9 cellular contexts compared by ENCODE assay signal in the genomic region with DNA sequence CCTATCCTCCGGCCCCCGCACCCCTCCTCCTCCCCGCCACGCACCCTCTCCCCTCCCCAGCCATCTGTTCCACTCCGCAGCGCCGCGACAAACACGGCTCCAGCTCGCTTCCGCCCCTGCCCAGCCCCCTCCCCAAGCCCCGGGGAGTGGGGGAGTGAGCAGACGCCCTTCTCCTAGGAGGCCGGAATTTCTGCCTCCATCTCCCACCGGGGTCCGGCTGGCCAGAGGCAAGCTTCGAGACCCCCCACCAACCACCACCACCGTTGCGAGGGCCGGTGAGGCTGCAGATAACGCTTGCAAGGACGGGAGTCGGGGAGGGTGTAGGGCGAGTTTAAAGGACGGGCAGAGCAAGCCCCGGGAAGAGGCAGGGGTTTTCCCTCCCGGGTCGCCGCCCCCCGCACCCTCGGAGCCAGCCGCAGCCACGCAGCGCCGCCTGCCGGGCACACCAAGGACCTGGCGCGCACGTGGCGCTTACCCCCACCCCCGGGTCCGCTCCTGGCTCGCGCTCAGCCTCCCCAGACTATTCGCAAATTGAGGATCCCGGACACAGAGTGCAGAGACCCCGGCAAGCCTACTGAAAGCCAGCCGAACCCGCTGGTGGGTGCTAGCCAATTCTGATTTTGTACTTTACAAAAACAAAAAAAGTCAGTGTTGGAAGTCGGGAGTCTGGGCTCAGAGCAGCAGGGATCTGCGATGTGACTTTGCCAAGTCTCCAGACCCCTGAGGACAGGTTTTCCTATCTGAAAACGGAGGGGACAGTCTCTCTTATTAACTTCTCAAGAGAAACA. TPM values are rescaled to one million over a fixed set of nuclear protein-coding genes. Genes with fewer than 3 reads are reported as not detected.
DNase-seq lines count a peak whose midpoint lies in the region; TF ChIP-seq lines count a peak whose summit lies in the region.
"Had no signal": no experiment of that assay in that cellular context is flagged by ENCODE, and none has a peak within 500 bp of the region (broad histone marks: within the 10 kb centered on the region; RNA-seq: fewer than 3 reads in every experiment).

No MANE protein-coding gene starts in this region.

- H3K4me3 ChIP-seq in endocrine pancreas (ENCODE audit: control insufficient read depth, insufficient read depth, low read length) = no peak overlapping the region
- H3K4me3 ChIP-seq in neural cell (ENCODE audit: low read length) = peak overlapping the region; percentile 75
- peak overlapping the region in 2 of 4 donors; percentile 10 to 30 for H3K4me3 ChIP-seq in transverse colon

- H3K36me3 ChIP-seq in endocrine pancreas (ENCODE audit: control insufficient read depth, insufficient read depth, low read length) (peaks cover under 1% of the 10 kb centered on the region), neural cell (ENCODE audit: insufficient read depth, low read length) (no peaks in the 10 kb centered on the region), transverse colon (peaks cover 0 to 8% (median 0%) of the 10 kb centered on the region in 4 donors)

- CTCF ChIA-PET in activated CD4-positive, alpha-beta memory T cell treated with anti-CD3 and anti-CD28 coated beads for 36 hours (lab: Charles Lee) = interaction anchor here (0.8 to 9.0 kb wide), 19 partner anchors 9 to 169 kb away, joined by 3 to 185 read pairs (median 6); partner anchors contain the start of genes RTN4RL2 and UBE2L6

- H3K4me1 ChIP-seq in endocrine pancreas (ENCODE audit: control insufficient read depth, insufficient read depth, low read length) (no peaks in the 10 kb centered on the region), transverse colon (peaks cover 11 to 13% (median 12%) of the 10 kb centered on the region in 4 donors)

- POLR2A ChIA-PET in activated CD4-positive, alpha-beta memory T cell treated with anti-CD3 and anti-CD28 coated beads for 36 hours (lab: Charles Lee) = interaction anchor here (0.9 kb wide), 1 partner anchor 25 kb away, joined by 3 read pairs; no protein-coding TSS in a partner anchor

- H2AFZ ChIP-seq in neural cell (ENCODE audit: low read depth, low read length) = no peak overlapping the region

- WGBS in transverse colon (ENCODE audit: low coverage in 1 of 2), 2 donors = 3 to 21% methylated on average over 3 to 47 of the region's 52 CpGs

- H3K27ac ChIP-seq in neural cell (ENCODE audit: low read length) (no peak overlapping the region), transverse colon (no peak overlapping the region)

- no peaks in the 10 kb centered on the region for H3F3A ChIP-seq in neural cell (ENCODE audit: insufficient read depth, low read length, poor library complexity, severe bottlenecking)

- peaks cover 9% of the 10 kb centered on the region for H3K27me3 Mint-ChIP-seq in activated CD4-positive, alpha-beta memory T cell treated with anti-CD3 and anti-CD28 coated beads for 36 hours

- peak; percentile 73 for TF ChIP-seq RAD21 in neural cell (conservative IDR thresholded peaks at IDR 0.05)

- H3K4me1 Mint-ChIP-seq in activated CD4-positive, alpha-beta memory T cell treated with anti-CD3 and anti-CD28 coated beads for 36 hours (ENCODE audit: low read depth) = peaks cover 4% of the 10 kb centered on the region

- H3K79me2 ChIP-seq in neural cell (replicated peaks; ENCODE audit: insufficient read depth, low read length) = no peaks in the 10 kb centered on the region

- H3K27ac Mint-ChIP-seq in activated CD4-positive, alpha-beta memory T cell treated with anti-CD3 and anti-CD28 coated beads for 36 hours = no peak overlapping the region

- H3K9me3 ChIP-seq in endocrine pancreas (ENCODE audit: control insufficient read depth, low read length) = no peaks in the 10 kb centered on the region
- H3K9me3 ChIP-seq in neural cell (ENCODE audit: low read length) = no peaks in the 10 kb centered on the region
- H3K9me3 ChIP-seq in transverse colon = no peaks in the 10 kb centered on the region

- peak overlapping the region; percentile 80 for H3K4me2 ChIP-seq in neural cell (ENCODE audit: low read length)

- H3K4me3 Mint-ChIP-seq in activated CD4-positive, alpha-beta memory T cell treated with anti-CD3 and anti-CD28 coated beads for 36 hours = peak overlapping the region; percentile 35

- in situ Hi-C loops in transverse colon (cut with MboI; ENCODE audit: low pct_ligation_motif_present in 1 of 4, low pct_unique_long_range_greater_than_20kb in 1 of 4, low sequenced_read_pairs in 3 of 4) = loop anchor here in 2 of 4 donors (25.0 kb wide), 1 partner anchor 146 kb away; the partner anchor contains the start of genes P2RX3 (in 2 of the 2) and SSRP1 (in 2 of the 2)

- intact Hi-C loops in activated CD4-positive, alpha-beta memory T cell treated with anti-CD3 and anti-CD28 coated beads for 36 hours (cut with micrococcal nuclease) = no loop called here
- intact Hi-C loops in transverse colon (cut with DNase I; ENCODE audit: low total_unique reads) = no loop called here

- peak overlapping the region; percentile 39 for H3K9ac ChIP-seq in endocrine pancreas (ENCODE audit: control insufficient read depth, insufficient read depth, low read length)
- H3K9ac ChIP-seq in neural cell (ENCODE audit: low read length) = peak overlapping the region; percentile 56

- no peaks in the 10 kb centered on the region for H3K27me3 ChIP-seq in endocrine pancreas (ENCODE audit: control insufficient read depth, insufficient read depth, low read length)
- H3K27me3 ChIP-seq in neural cell (ENCODE audit: insufficient read depth, low read depth, low read length) = peaks cover 33% of the 10 kb centered on the region
- H3K27me3 ChIP-seq in transverse colon = peaks cover 24% of the 10 kb centered on the region

- no peaks in the 10 kb centered on the region for H4K20me1 ChIP-seq in neural cell (ENCODE audit: insufficient read depth)

- H3K9me2 ChIP-seq in neural cell (ENCODE audit: insufficient read depth, low read length) = no peaks in the 10 kb centered on the region

- peak; percentile 13 for TF ChIP-seq EP300 in neural cell (conservative IDR thresholded peaks at IDR 0.05; ENCODE audit: poor library complexity, severe bottlenecking)
- no peak for TF ChIP-seq EP300 in transverse colon (IDR thresholded peaks at IDR 0.05; ENCODE audit: low read depth)

- TF ChIP-seq CTCF in neural cell (IDR thresholded peaks at IDR 0.05; ENCODE audit: poor library complexity, severe bottlenecking) = peak; percentile 90
- peak; percentile 32 to 67 (median 56) for TF ChIP-seq CTCF in transverse colon (IDR thresholded peaks at IDR 0.05)

- no peak for TF ChIP-seq POLR2A in transverse colon (IDR thresholded peaks at IDR 0.05)

- DNase-seq in NCI-H1436 (lab: John Stamatoyannopoulos, UW) (peak; percentile 36), NCI-H1436 treated with DMSO at 0.1 percent for 48 hours (lab: John Stamatoyannopoulos, UW) (no peak), NCI-H1105 (lab: John Stamatoyannopoulos, UW) (peak; percentile 31), transverse colon (peak; percentile 35), NK-92 (lab: John Stamatoyannopoulos, UW; ENCODE audit: unreplicated experiment) (no peak)
- peak; percentile 75 for DNase-seq in activated CD4-positive, alpha-beta memory T cell treated with anti-CD3 and anti-CD28 coated beads for 36 hours

- H3K9me3 Mint-ChIP-seq in activated CD4-positive, alpha-beta memory T cell treated with anti-CD3 and anti-CD28 coated beads for 36 hours = no peaks in the 10 kb centered on the region

- peaks cover 25% of the 10 kb centered on the region for H3K36me3 Mint-ChIP-seq in activated CD4-positive, alpha-beta memory T cell treated with anti-CD3 and anti-CD28 coated beads for 36 hours

TF ChIP-seq in neural cell, 6 proteins besides CTCF, POLR2A, EP300 and RAD21 (continues in another document):
- TF ChIP-seq EZH2 (IDR thresholded peaks at IDR 0.05; ENCODE audit: borderline replicate concordance, insufficient read depth, low read length, poor library complexity, severe bottlenecking) = no peak
- no peak for TF ChIP-seq TAF1 (IDR thresholded peaks at IDR 0.05; ENCODE audit: low read depth)

RNA-seq across cellular contexts. Expression of gene RTN4RL2, which starts 22.6 kb away (rescaled TPM):
- under 1 TPM; 0.36 to 0.51 TPM for total RNA-seq in activated CD4-positive, alpha-beta memory T cell treated with anti-CD3 and anti-CD28 coated beads for 36 hours
- polyA plus RNA-seq in neural cell = 0.24 and 0.66 TPM in 2 replicates
- polyA minus RNA-seq in neural cell = 0.24 TPM in 1 of 2 replicates, not detected in the other
- total RNA-seq in transverse colon = under 1 TPM in 1 of 4 donors, not detected in 3; 0.48 TPM

RNA-seq across cellular contexts. Expression of gene SLC43A1, which starts 32.5 kb away (rescaled TPM):
- 10 to 100 TPM; 23.1 to 23.3 TPM for total RNA-seq in activated CD4-positive, alpha-beta memory T cell treated with anti-CD3 and anti-CD28 coated beads for 36 hours
- 2.5 and 3.3 TPM in 2 replicates for polyA plus RNA-seq in neural cell
- 1.7 and 2.4 TPM in 2 replicates for polyA minus RNA-seq in neural cell
- total RNA-seq in transverse colon = 10 to 100 TPM in 3 of 4 donors, 1 to 10 TPM in 1; 7.5 to 30.4 (median 15.2) TPM

RNA-seq across cellular contexts. Expression of gene TIMM10, which starts 47.6 kb away (rescaled TPM):
- total RNA-seq in activated CD4-positive, alpha-beta memory T cell treated with anti-CD3 and anti-CD28 coated beads for 36 hours = 100 to 1,000 TPM; 131 to 134 TPM
- 63.6 and 69.5 TPM in 2 replicates for polyA plus RNA-seq in neural cell
- 20.7 and 21.2 TPM in 2 replicates for polyA minus RNA-seq in neural cell
- total RNA-seq in transverse colon = 10 to 100 TPM in 2 of 4 donors, 1 to 10 TPM in 1, not detected in 1; 1.6 to 36.8 (median 34.0) TPM

RNA-seq across cellular contexts. Expression of gene SMTNL1, which starts 54.4 kb away (rescaled TPM):
- not detected for total RNA-seq in activated CD4-positive, alpha-beta memory T cell treated with anti-CD3 and anti-CD28 coated beads for 36 hours
- not detected in 2 replicates for polyA plus RNA-seq in neural cell
- polyA minus RNA-seq in neural cell = not detected in 2 replicates
- not detected for total RNA-seq in transverse colon
- total RNA-seq: frontal cortex had no signal

RNA-seq across cellular contexts. Expression of gene SLC43A3, which starts 56.1 kb away (rescaled TPM):
- total RNA-seq in activated CD4-positive, alpha-beta memory T cell treated with anti-CD3 and anti-CD28 coated beads for 36 hours = 100 to 1,000 TPM; 170 to 186 TPM
- 0.33 TPM in 1 of 2 replicates, not detected in the other for polyA plus RNA-seq in neural cell
- not detected in 2 replicates for polyA minus RNA-seq in neural cell
- total RNA-seq in transverse colon = 10 to 100 TPM in 3 of 4 donors, 1 to 10 TPM in 1; 6.0 to 35.9 (median 19.4) TPM

Comparison
In these comparisons a context has a peak if more than half of its experiments do, and no peak if none do; other contexts are left out.
1. DNase-seq: peak in NCI-H1436 (single experiment), NCI-H1105 (single experiment), activated CD4-positive, alpha-beta memory T cell treated with anti-CD3 and anti-CD28 coated beads for 36 hours (single experiment) and transverse colon (single experiment); none in NCI-H1436 treated with DMSO at 0.1 percent for 48 hours (single experiment) and NK-92 (single experiment).